ENCODE assay signal across 19 cellular contexts in the genomic region with DNA sequence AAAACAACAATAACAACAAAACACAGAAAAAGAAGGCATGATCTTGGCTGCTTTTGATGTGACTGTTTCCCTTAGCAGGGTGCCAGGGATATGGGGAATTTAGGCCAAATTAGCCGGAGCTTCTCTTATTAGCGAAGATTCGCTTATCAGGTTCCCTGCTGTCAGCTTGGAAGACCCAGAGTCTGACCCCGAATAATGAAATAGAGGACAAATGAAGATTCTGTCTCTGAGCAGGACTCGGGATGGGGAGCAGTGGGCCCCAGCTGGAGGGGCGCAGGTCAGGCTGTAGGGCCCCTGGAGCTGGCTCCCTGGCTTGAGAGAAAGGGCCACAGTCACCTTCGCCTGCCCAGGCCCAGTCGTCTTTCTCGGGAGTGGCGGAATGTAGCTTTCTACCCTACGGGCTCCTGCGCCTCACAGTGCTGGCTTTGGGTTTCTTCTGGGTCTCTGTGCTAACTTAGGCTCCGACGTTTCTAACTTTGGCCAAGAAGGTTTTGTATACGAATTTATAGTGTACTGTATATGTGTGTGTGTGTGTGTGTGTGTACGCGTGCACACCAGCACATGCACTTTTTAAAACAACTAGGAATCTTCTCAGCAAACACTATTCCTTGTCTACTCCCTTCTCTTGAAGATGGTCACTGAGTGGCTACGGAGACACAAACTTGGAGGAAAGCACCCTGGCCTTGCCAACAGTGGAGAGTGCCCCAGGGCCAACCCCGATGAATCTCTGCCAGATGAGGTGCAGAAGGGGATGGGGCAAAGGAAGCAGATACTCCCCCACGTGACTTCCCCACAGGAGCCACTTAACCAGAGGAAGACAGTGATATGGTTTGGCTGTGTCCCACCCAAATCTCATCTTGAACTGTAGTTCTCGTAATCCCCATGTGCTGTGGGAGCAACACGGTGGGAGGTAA.
"Had no signal": no experiment of that assay in that cellular context is flagged by ENCODE, and none has a peak within 500 bp of the region (broad histone marks: within the 10 kb centered on the region; RNA-seq: fewer than 3 reads in every experiment).

No MANE protein-coding gene starts in this region.

- H3K27ac Mint-ChIP-seq: activated naive CD8-positive, alpha-beta T cell treated with anti-CD3 and anti-CD28 coated beads, Interleukin-2, amount 50 U/mL, for 24 hours; activated T-helper 1 cell treated with anti-CD3 and anti-CD28 coated beads, Interleukin-12 subunit alpha, Interleukin-12 subunit beta, Interleukin-2, Interleukin-4 antibody, amounts not matched to agents 30 ng/mL and 10 ng/mL and 1 ng/mL, durations not matched to agents 14 hours and 24 hours and 36 hours; stimulated activated naive CD8-positive, alpha-beta T cell treated with anti-CD3 and anti-CD28 coated beads, Interleukin-15, Interleukin-2, amounts not matched to agents 100 ng/mL and 50 ng/mL, for 24 hours; T-helper 17 cell had no signal

- H3K9me3 ChIP-seq: mucosa of descending colon, pancreas, psoas muscle, right atrium auricular region, thyroid gland had no signal

- H3K9me3 Mint-ChIP-seq: activated naive CD8-positive, alpha-beta T cell treated with anti-CD3 and anti-CD28 coated beads, Interleukin-2, amount 50 U/mL, for 24 hours; activated T-helper 1 cell treated with anti-CD3 and anti-CD28 coated beads, Interleukin-12 subunit alpha, Interleukin-12 subunit beta, Interleukin-2, Interleukin-4 antibody, amounts not matched to agents 30 ng/mL and 10 ng/mL and 1 ng/mL, durations not matched to agents 14 hours and 24 hours and 36 hours; stimulated activated naive CD8-positive, alpha-beta T cell treated with anti-CD3 and anti-CD28 coated beads, Interleukin-15, Interleukin-2, amounts not matched to agents 100 ng/mL and 50 ng/mL, for 24 hours had no signal

- FAIRE-seq: kidney, pancreas had no signal

- H3K4me1 Mint-ChIP-seq: activated naive CD8-positive, alpha-beta T cell treated with anti-CD3 and anti-CD28 coated beads, Interleukin-2, amount 50 U/mL, for 24 hours; T-helper 17 cell had no signal

- DNase-seq: activated CD4-positive, alpha-beta T cell treated with anti-CD3 and anti-CD28 coated beads for 4 hours; activated CD4-positive, alpha-beta T cell treated with anti-CD3 and anti-CD28 coated beads, Interleukin-2, amount 50 U/mL, for 48 hours; activated CD4-positive, CD25-positive, alpha-beta regulatory T cell; activated gamma-delta T cell; activated naive CD4-positive, alpha-beta T cell treated with anti-CD3 and anti-CD28 coated beads, Interleukin-2, amount 50 U/mL, for 16 hours; activated naive CD8-positive, alpha-beta T cell treated with anti-CD3 and anti-CD28 coated beads, Interleukin-2, amount 50 U/mL, for 24 hours; cortex of kidney; kidney; mucosa of descending colon; psoas muscle; stimulated activated CD4-positive, alpha-beta T cell treated with anti-CD3 and anti-CD28 coated beads, Interleukin-12 subunit alpha, Interleukin-12 subunit beta, amount 100 ng/mL, for 4 hours; stimulated activated CD4-positive, alpha-beta T cell treated with anti-CD3 and anti-CD28 coated beads, Interleukin-4, amount 100 ng/mL, for 4 hours; substantia nigra; T-helper 17 cell; thyroid gland had no signal

- H3K36me3 ChIP-seq: pancreas, right atrium auricular region, thyroid gland had no signal

- H3K4me3 ChIP-seq: mucosa of descending colon, pancreas, psoas muscle, right atrium auricular region, thyroid gland had no signal

- H3K27me3 ChIP-seq: pancreas, right atrium auricular region, thyroid gland had no signal

- H3K27ac ChIP-seq: psoas muscle, thyroid gland had no signal

- H3K4me3 Mint-ChIP-seq: activated naive CD8-positive, alpha-beta T cell treated with anti-CD3 and anti-CD28 coated beads, Interleukin-2, amount 50 U/mL, for 24 hours; activated T-helper 1 cell treated with anti-CD3 and anti-CD28 coated beads, Interleukin-12 subunit alpha, Interleukin-12 subunit beta, Interleukin-2, Interleukin-4 antibody, amounts not matched to agents 30 ng/mL and 10 ng/mL and 1 ng/mL, durations not matched to agents 14 hours and 24 hours and 36 hours; stimulated activated naive CD8-positive, alpha-beta T cell treated with anti-CD3 and anti-CD28 coated beads, Interleukin-15, Interleukin-2, amounts not matched to agents 100 ng/mL and 50 ng/mL, for 24 hours; T-helper 17 cell had no signal
